19 cellular contexts compared by ENCODE assay signal in genomic region chr9:133970581-133970900, GRCh38. TPM values are rescaled to one million over a fixed set of nuclear protein-coding genes. Genes with fewer than 3 reads are reported as not detected.
DNase-seq lines count a peak whose midpoint lies in the region; ATAC-seq and TF ChIP-seq lines count a peak whose summit lies in the region.
"Had no signal": no experiment of that assay in that cellular context is flagged by ENCODE, and none has a peak within 500 bp of the region (broad histone marks: within the 10 kb centered on the region; RNA-seq: fewer than 3 reads in every experiment).

No MANE protein-coding gene starts in this region.

- TF ChIP-seq POLR2A in spleen (IDR thresholded peaks at IDR 0.05) = no peak
- no peak for TF ChIP-seq POLR2A in erythroblast (IDR thresholded peaks at IDR 0.05; ENCODE audit: low read length)

- no peak for ATAC-seq in left cardiac atrium
- no peak for ATAC-seq in memory B cell (ENCODE audit: low read depth)
- no peak for ATAC-seq in GM21717 (IDR thresholded peaks at IDR 0.05; ENCODE audit: unreplicated experiment)

- H3K4me1 ChIP-seq in left ventricle myocardium inferior = peaks cover 8% of the 10 kb centered on the region
- peaks cover 98% of the 10 kb centered on the region for H3K4me1 ChIP-seq in SJSA1 (replicated peaks)
- peaks cover 16 to 91% (median 61%) of the 10 kb centered on the region in 6 donors for H3K4me1 ChIP-seq in spleen

- TF ChIP-seq CTCF in left ventricle myocardium inferior (IDR thresholded peaks at IDR 0.05; ENCODE audit: borderline replicate concordance) = no peak
- TF ChIP-seq CTCF in spleen (IDR thresholded peaks at IDR 0.05 in 8 of 11, conservative IDR thresholded peaks at IDR 0.05 in 3 of 11) = no peak

- H3K4me1 Mint-ChIP-seq in memory B cell = peaks cover 73% of the 10 kb centered on the region

- DNase-seq in left cardiac atrium (peak; percentile 7), left ventricle myocardium inferior (no peak), SJSA1 (ENCODE audit: low read depth in 1 of 2, low spot score in 2 of 2) (no peak), memory B cell (ENCODE audit: low spot score in 2 of 2) (no peak), spleen (peak; percentile 51), erythroblast (lab: John Stamatoyannopoulos, UW) (no peak), DMS114 treated with DMSO at 0.1 percent for 48 hours (lab: John Stamatoyannopoulos, UW; ENCODE audit: unreplicated experiment) (no peak)
- DNase-seq: CD4-positive, alpha-beta memory T cell; DND-41; GDM1; GM23248; KBM-7; NCI-H1048; NCI-H187; NCI-H446 treated with DMSO at 0.1 percent for 48 hours; NCI-H774; SIG-M5 had no signal

- intact Hi-C loops in left cardiac atrium (cut with DNase I) (no loop called here), left ventricle myocardium inferior (cut with micrococcal nuclease) (no loop called here), spleen (cut with DNase I; ENCODE audit: low total_unique reads) (no loop called here)

- no peaks in the 10 kb centered on the region for H3K9me3 Mint-ChIP-seq in memory B cell

- H3K36me3 ChIP-seq in left ventricle myocardium inferior (no peaks in the 10 kb centered on the region), SJSA1 (no peaks in the 10 kb centered on the region; the same call in 1 of the 2 replicates), spleen (no peaks in the 10 kb centered on the region)

- no peak overlapping the region for H3K27ac ChIP-seq in left ventricle myocardium inferior (replicated peaks)
- peak overlapping the region; percentile 81 for H3K27ac ChIP-seq in SJSA1
- peak overlapping the region in 4 of 8 donors; percentile 39 to 62 (median 41) for H3K27ac ChIP-seq in spleen
- H3K27ac ChIP-seq: GM23248, HL-60 had no signal

- WGBS in spleen, 5 donors = 58 to 79% (median 73%) methylated on average over 5 to 6 of the region's 6 CpGs

- no peaks in the 10 kb centered on the region for H3K27me3 ChIP-seq in left ventricle myocardium inferior (ENCODE audit: low read depth)
- H3K27me3 ChIP-seq in SJSA1 (replicated peaks) = no peaks in the 10 kb centered on the region
- no peaks in the 10 kb centered on the region for H3K27me3 ChIP-seq in spleen (replicated peaks in 1 of 7)

- peak overlapping the region; percentile 64 for H3K4me3 Mint-ChIP-seq in memory B cell
- H3K4me3 Mint-ChIP-seq: CD4-positive, alpha-beta memory T cell had no signal

- peaks cover 8% of the 10 kb centered on the region for H3K9me3 ChIP-seq in left ventricle myocardium inferior (replicated peaks)
- H3K9me3 ChIP-seq in SJSA1 (replicated peaks) = no peaks in the 10 kb centered on the region
- peaks cover 0 to under 1% (median 0%) of the 10 kb centered on the region in 8 donors for H3K9me3 ChIP-seq in spleen

- H3K27me3 Mint-ChIP-seq in memory B cell = no peaks in the 10 kb centered on the region
- H3K27me3 Mint-ChIP-seq: CD4-positive, alpha-beta memory T cell had no signal

- H3K4me3 ChIP-seq in left ventricle myocardium inferior = no peak overlapping the region
- no peak overlapping the region for H3K4me3 ChIP-seq in SJSA1
- no peak overlapping the region for H3K4me3 ChIP-seq in spleen
- H3K4me3 ChIP-seq: GM23248 had no signal

- H3K27ac Mint-ChIP-seq in memory B cell = peak overlapping the region; percentile 80
- H3K27ac Mint-ChIP-seq: CD4-positive, alpha-beta memory T cell had no signal

- peaks cover 2% of the 10 kb centered on the region for H3K36me3 Mint-ChIP-seq in memory B cell
- H3K36me3 Mint-ChIP-seq: CD4-positive, alpha-beta memory T cell had no signal

RNA-seq across cellular contexts. Expression of gene VAV2, which starts 21.6 kb away (rescaled TPM):
- total RNA-seq in left cardiac atrium = 1 to 10 TPM; 8.3 to 9.6 TPM
- total RNA-seq in left ventricle myocardium inferior = 4.1 TPM
- 12.2 and 25.0 TPM in 2 replicates for total RNA-seq in SJSA1 (2014; rRNA removed; shearing (Covaris generic))
- total RNA-seq in spleen = 10 to 100 TPM; 17.9 to 39.2 (median 31.3) TPM
- 10 to 100 TPM; 14.2 to 25.0 (median 15.0) TPM for polyA plus RNA-seq in spleen

RNA-seq across cellular contexts. Expression of gene BRD3OS, which starts 54.7 kb away (rescaled TPM):
- total RNA-seq in left cardiac atrium (1 to 10 TPM; 7.0 to 7.9 TPM), left ventricle myocardium inferior (5.7 TPM), spleen (10 to 100 TPM in 5 of 7 donors, 1 to 10 TPM in 2; 9.5 to 13.2 (median 11.3) TPM)
- total RNA-seq in SJSA1 (2014; rRNA removed; shearing (Covaris generic)) = 4.0 and 9.2 TPM in 2 replicates
- 10 to 100 TPM in 1 of 3 donors, 1 to 10 TPM in 2; 6.9 to 10.2 (median 9.8) TPM for polyA plus RNA-seq in spleen

Comparison
In these comparisons a context has a peak if more than half of its experiments do, and no peak if none do; other contexts are left out.
1. DNase-seq: peak in left cardiac atrium (single experiment) and spleen (single experiment); none in left ventricle myocardium inferior (single experiment), SJSA1 (0 of 2), memory B cell (0 of 2), erythroblast (0 of 2) and DMS114 treated with DMSO at 0.1 percent for 48 hours (single experiment).